Comparison of ENCODE assay signal across 21 cellular contexts in the genomic region with DNA sequence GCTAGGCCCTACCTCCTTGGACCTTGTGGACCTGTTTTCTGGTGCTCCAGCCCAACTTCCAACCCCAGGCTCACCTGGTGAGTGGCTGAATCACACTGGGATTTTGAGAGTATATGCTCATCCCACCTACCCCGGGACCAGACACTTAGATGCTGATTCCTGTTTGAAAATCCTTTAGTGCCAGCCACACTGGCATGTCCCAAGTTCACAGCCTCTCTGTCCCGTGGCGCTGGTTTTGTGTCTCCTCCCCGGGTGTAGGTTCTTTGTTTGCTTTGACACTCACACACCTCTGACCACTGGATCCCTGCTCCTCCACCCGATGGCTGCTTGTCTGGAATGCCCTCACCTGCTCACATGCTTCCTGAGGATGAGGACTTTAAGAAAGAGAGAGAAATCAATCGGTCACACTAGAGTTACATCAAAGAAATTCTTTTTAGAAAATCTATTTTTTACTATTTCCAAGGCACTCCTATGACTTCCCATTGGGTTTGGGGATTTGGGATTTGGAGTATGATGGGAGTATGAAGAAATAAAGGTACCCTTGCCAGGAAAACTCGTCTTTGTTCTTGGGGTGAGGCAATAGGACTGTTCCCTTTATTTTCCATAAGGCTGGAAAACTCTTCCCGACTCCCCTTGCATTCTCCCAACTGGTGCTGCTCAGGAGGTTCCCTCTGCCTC. TPM values are rescaled to one million over a fixed set of nuclear protein-coding genes. Genes with fewer than 3 reads are reported as not detected.
DNase-seq lines count a peak whose midpoint lies in the region; ATAC-seq and TF ChIP-seq lines count a peak whose summit lies in the region.
"Had no signal": no experiment of that assay in that cellular context is flagged by ENCODE, and none has a peak within 500 bp of the region (broad histone marks: within the 10 kb centered on the region; RNA-seq: fewer than 3 reads in every experiment).

No MANE protein-coding gene starts in this region.

- peaks cover 3% of the 10 kb centered on the region for H3K4me1 Mint-ChIP-seq in activated CD8-positive, alpha-beta T cell treated with anti-CD3 and anti-CD28 coated beads, Interleukin-2, amount 10 ng/mL, durations not matched to agents 7 days and 5 days (ENCODE audit: low read depth)
- no peaks in the 10 kb centered on the region for H3K4me1 Mint-ChIP-seq in activated CD8-positive, alpha-beta T cell treated with anti-CD3 and anti-CD28 coated beads for 36 hours (ENCODE audit: low read depth)
- peaks cover 11% of the 10 kb centered on the region for H3K4me1 Mint-ChIP-seq in type B pancreatic cell (ENCODE audit: unreplicated experiment)

- no peaks in the 10 kb centered on the region for H3K4me1 ChIP-seq in upper lobe of right lung
- H3K4me1 ChIP-seq: Caco-2 had no signal

- peaks cover 9% of the 10 kb centered on the region for H3K27me3 Mint-ChIP-seq in activated CD8-positive, alpha-beta T cell treated with anti-CD3 and anti-CD28 coated beads, Interleukin-2, amount 10 ng/mL, durations not matched to agents 7 days and 5 days (ENCODE audit: low read depth)
- peaks cover 19% of the 10 kb centered on the region for H3K27me3 Mint-ChIP-seq in activated CD8-positive, alpha-beta T cell treated with anti-CD3 and anti-CD28 coated beads for 36 hours
- peaks cover 65% of the 10 kb centered on the region for H3K27me3 Mint-ChIP-seq in type B pancreatic cell

- ATAC-seq in activated CD8-positive, alpha-beta T cell treated with anti-CD3 and anti-CD28 coated beads, Interleukin-2, amount 10 ng/mL, durations not matched to agents 7 days and 5 days: no peak
- no peak for ATAC-seq in activated CD8-positive, alpha-beta T cell treated with anti-CD3 and anti-CD28 coated beads for 36 hours
- no peak for ATAC-seq in upper lobe of right lung
- ATAC-seq: HepG2 had no signal

- no peak overlapping the region for H3K27ac Mint-ChIP-seq in activated CD8-positive, alpha-beta T cell treated with anti-CD3 and anti-CD28 coated beads, Interleukin-2, amount 10 ng/mL, durations not matched to agents 7 days and 5 days
- H3K27ac Mint-ChIP-seq in activated CD8-positive, alpha-beta T cell treated with anti-CD3 and anti-CD28 coated beads for 36 hours: no peak overlapping the region
- no peak overlapping the region for H3K27ac Mint-ChIP-seq in type B pancreatic cell
- H3K27ac Mint-ChIP-seq: CD14-positive monocyte had no signal

- no peak overlapping the region for H3K4me3 ChIP-seq in upper lobe of right lung

- no peaks in the 10 kb centered on the region for H3K36me3 ChIP-seq in upper lobe of right lung

- H3K27me3 ChIP-seq in upper lobe of right lung: peaks cover 6% of the 10 kb centered on the region

- CTCF ChIA-PET in activated CD8-positive, alpha-beta T cell treated with anti-CD3 and anti-CD28 coated beads, Interleukin-2, amount 10 ng/mL, durations not matched to agents 7 days and 5 days (lab: Charles Lee): no interaction called here
- CTCF ChIA-PET in activated CD8-positive, alpha-beta T cell treated with anti-CD3 and anti-CD28 coated beads for 36 hours (lab: Charles Lee): interaction anchor here (1.5 to 3.8 kb wide), 3 partner anchors 262 to 275 kb away, joined by 5 to 19 read pairs (median 5); no protein-coding TSS in a partner anchor

- no peak overlapping the region for H3K4me3 Mint-ChIP-seq in activated CD8-positive, alpha-beta T cell treated with anti-CD3 and anti-CD28 coated beads, Interleukin-2, amount 10 ng/mL, durations not matched to agents 7 days and 5 days
- no peak overlapping the region for H3K4me3 Mint-ChIP-seq in activated CD8-positive, alpha-beta T cell treated with anti-CD3 and anti-CD28 coated beads for 36 hours
- H3K4me3 Mint-ChIP-seq in type B pancreatic cell: no peak overlapping the region
- H3K4me3 Mint-ChIP-seq: CD14-positive monocyte, H9 had no signal

- intact Hi-C loops in activated CD8-positive, alpha-beta T cell treated with anti-CD3 and anti-CD28 coated beads for 36 hours (cut with micrococcal nuclease): no loop called here
- intact Hi-C loops in upper lobe of right lung (cut with DNase I): no loop called here

- no peak overlapping the region for H3K27ac ChIP-seq in upper lobe of right lung
- H3K27ac ChIP-seq: 22Rv1 had no signal

- POLR2A ChIA-PET in activated CD8-positive, alpha-beta T cell treated with anti-CD3 and anti-CD28 coated beads, Interleukin-2, amount 10 ng/mL, durations not matched to agents 7 days and 5 days (lab: Charles Lee): no interaction called here
- POLR2A ChIA-PET in activated CD8-positive, alpha-beta T cell treated with anti-CD3 and anti-CD28 coated beads for 36 hours (lab: Charles Lee): no interaction called here

- H3K9me3 Mint-ChIP-seq in activated CD8-positive, alpha-beta T cell treated with anti-CD3 and anti-CD28 coated beads, Interleukin-2, amount 10 ng/mL, durations not matched to agents 7 days and 5 days (ENCODE audit: insufficient read depth): no peaks in the 10 kb centered on the region
- H3K9me3 Mint-ChIP-seq in activated CD8-positive, alpha-beta T cell treated with anti-CD3 and anti-CD28 coated beads for 36 hours: no peaks in the 10 kb centered on the region
- H3K9me3 Mint-ChIP-seq in type B pancreatic cell: no peaks in the 10 kb centered on the region

- H3K9me3 ChIP-seq in upper lobe of right lung: no peaks in the 10 kb centered on the region
- H3K9me3 ChIP-seq: Caco-2, SK-N-SH had no signal

- no peak for TF ChIP-seq CTCF in activated CD8-positive, alpha-beta T cell treated with anti-CD3 and anti-CD28 coated beads for 36 hours (IDR thresholded peaks at IDR 0.05)
- TF ChIP-seq CTCF in GM13977 (IDR thresholded peaks at IDR 0.05; ENCODE audit: extremely low read depth, insufficient read depth, missing control alignments): no peak
- no peak for TF ChIP-seq CTCF in type B pancreatic cell (conservative IDR thresholded peaks at IDR 0.05)
- no peak for TF ChIP-seq CTCF in upper lobe of right lung (IDR thresholded peaks at IDR 0.05)

- peak; percentile 11 for DNase-seq in activated CD8-positive, alpha-beta T cell treated with anti-CD3 and anti-CD28 coated beads, Interleukin-2, amount 10 ng/mL, durations not matched to agents 7 days and 5 days
- no peak for DNase-seq in activated CD8-positive, alpha-beta T cell treated with anti-CD3 and anti-CD28 coated beads for 36 hours
- DNase-seq in GM13977 (ENCODE audit: low spot score) (peak; percentile 5), islet precursor cell (peak; percentile 37), type B pancreatic cell (ENCODE audit: extremely low spot score, unreplicated experiment) (peak; percentile 20), RKO (ENCODE audit: low spot score) (no peak), NCI-H2171 treated with DMSO at 0.1 percent for 48 hours (lab: John Stamatoyannopoulos, UW) (no peak), upper lobe of right lung (no peak)
- DNase-seq: Caco-2, EL, H9, KBM-7, NCI-H1105 treated with DMSO at 0.1 percent for 48 hours, NCI-H1694, NCI-H2081 treated with DMSO at 0.1 percent for 48 hours, SHP77 treated with DMSO at 0.1 percent for 48 hours, SK-N-SH had no signal

- in situ Hi-C loops in GM13977 (cut with MboI; ENCODE audit: low pct_unique_long_range_greater_than_20kb, low sequenced_read_pairs, unreplicated experiment): loop anchor here (25.0 kb wide), 1 partner anchor 265 kb away; no protein-coding TSS in a partner anchor

- no peaks in the 10 kb centered on the region for H3K36me3 Mint-ChIP-seq in activated CD8-positive, alpha-beta T cell treated with anti-CD3 and anti-CD28 coated beads, Interleukin-2, amount 10 ng/mL, durations not matched to agents 7 days and 5 days (ENCODE audit: low read depth)
- no peaks in the 10 kb centered on the region for H3K36me3 Mint-ChIP-seq in activated CD8-positive, alpha-beta T cell treated with anti-CD3 and anti-CD28 coated beads for 36 hours (ENCODE audit: low read depth)
- H3K36me3 Mint-ChIP-seq in type B pancreatic cell: no peaks in the 10 kb centered on the region
- H3K36me3 Mint-ChIP-seq: CD14-positive monocyte had no signal

RNA-seq across cellular contexts. Expression of gene SLC25A48, which starts 7.3 kb away (rescaled TPM):
- total RNA-seq in activated CD8-positive, alpha-beta T cell treated with anti-CD3 and anti-CD28 coated beads, Interleukin-2, amount 10 ng/mL, durations not matched to agents 7 days and 5 days: not detected
- total RNA-seq in activated CD8-positive, alpha-beta T cell treated with anti-CD3 and anti-CD28 coated beads for 36 hours: not detected
- 3.3 and 8.2 TPM in 2 replicates for total RNA-seq in type B pancreatic cell (ENCODE audit: low replicate concordance)
- total RNA-seq in upper lobe of right lung: not detected
- total RNA-seq: NCI-H460 had no signal

Comparison
In these comparisons a context has a peak if more than half of its experiments do, and no peak if none do; other contexts are left out.
1. DNase-seq: peak in activated CD8-positive, alpha-beta T cell treated with anti-CD3 and anti-CD28 coated beads, Interleukin-2, amount 10 ng/mL, durations not matched to agents 7 days and 5 days (single experiment), GM13977 (single experiment), islet precursor cell (single experiment) and type B pancreatic cell (single experiment); none in activated CD8-positive, alpha-beta T cell treated with anti-CD3 and anti-CD28 coated beads for 36 hours (single experiment), RKO (single experiment), NCI-H2171 treated with DMSO at 0.1 percent for 48 hours (single experiment) and upper lobe of right lung (single experiment).